Comparison of ENCODE assay signal across 14 cellular contexts in the genomic region with DNA sequence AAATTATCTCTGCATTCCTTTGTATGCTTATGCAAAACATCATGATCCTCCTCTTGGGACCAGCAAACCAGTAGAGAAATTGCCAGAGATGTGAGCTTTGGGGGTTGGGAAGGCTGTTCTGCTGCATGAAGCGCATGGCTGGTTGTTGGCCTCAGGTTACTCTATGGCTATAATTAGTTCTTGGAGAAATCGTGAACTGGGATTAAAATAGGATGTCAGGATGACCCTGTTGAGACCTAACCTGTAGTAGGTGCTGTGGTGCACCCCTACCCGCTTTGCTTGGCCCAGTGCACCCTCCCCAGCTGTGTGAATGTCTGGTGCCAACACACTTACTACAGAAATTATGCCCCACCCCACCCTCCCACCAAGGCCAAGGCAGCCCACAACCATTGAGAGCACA. TPM values are rescaled to one million over a fixed set of nuclear protein-coding genes. Genes with fewer than 3 reads are reported as not detected.
A peak's percentile ranks its signal among the peaks of the same experiment; 100 is the strongest.
DNase-seq lines count a peak whose midpoint lies in the region; ATAC-seq and TF ChIP-seq lines count a peak whose summit lies in the region.
"Had no signal": no experiment of that assay in that cellular context is flagged by ENCODE, and none has a peak within 500 bp of the region (broad histone marks: within the 10 kb centered on the region; RNA-seq: fewer than 3 reads in every experiment).

No MANE protein-coding gene starts in this region.

- H3K9me3 ChIP-seq in HCT116 (ENCODE audit: control insufficient read depth in 1 of 2, insufficient read depth in 1 of 2, low read depth in 1 of 2, low read length in 2 of 2): no peaks in the 10 kb centered on the region
- H3K9me3 ChIP-seq in esophagus muscularis mucosa: no peaks in the 10 kb centered on the region
- H3K9me3 ChIP-seq: HAP-1 had no signal

- WGBS in esophagus muscularis mucosa: 91% methylated on average over 3 of the region's 3 CpGs

- no TSS peak for BruUV-seq in HCT116 (replicated peaks; lab: Mats Ljungman, UMichigan)

- no peaks in the 10 kb centered on the region for H3K27me3 ChIP-seq in HCT116 (ENCODE audit: insufficient read depth, low read length)
- H3K27me3 ChIP-seq in esophagus muscularis mucosa: no peaks in the 10 kb centered on the region

- H3K4me3 ChIP-seq in HCT116 (replicated peaks in 1 of 2; ENCODE audit: low read depth in 1 of 2, low read length in 2 of 2) (no peak overlapping the region), esophagus muscularis mucosa (no peak overlapping the region)
- H3K4me3 ChIP-seq: GM12878, GM23338, HAP-1 had no signal

- H3K36me3 ChIP-seq in HCT116 (ENCODE audit: control insufficient read depth in 1 of 2, insufficient read depth in 2 of 2, low read length in 2 of 2): no peaks in the 10 kb centered on the region
- no peaks in the 10 kb centered on the region for H3K36me3 ChIP-seq in esophagus muscularis mucosa
- H3K36me3 ChIP-seq: HAP-1 had no signal

- no peak for TF ChIP-seq EP300 in esophagus muscularis mucosa (IDR thresholded peaks at IDR 0.05)

- RAD21 ChIA-PET in HCT116 (lab: Charles Lee; ENCODE audit: low non-redundant PET in 1 of 2, low total read pairs in 2 of 2, uncharacterized antibody in 2 of 2, unreplicated experiment in 2 of 2): no interaction called here

- H3K4me2 ChIP-seq in HCT116 (ENCODE audit: low read length): no peak overlapping the region
- H3K4me2 ChIP-seq: GM23338 had no signal

- H2AFZ ChIP-seq in HCT116 (ENCODE audit: low read depth, low read length, poor library complexity, severe bottlenecking): no peak overlapping the region
- H2AFZ ChIP-seq: GM23338 had no signal

- no peak for TF ChIP-seq POLR2A in HCT116 (IDR thresholded peaks at IDR 0.05; ENCODE audit: borderline replicate concordance, extremely low read depth, insufficient read depth, insufficient read length)
- TF ChIP-seq POLR2A in esophagus muscularis mucosa (IDR thresholded peaks at IDR 0.05; ENCODE audit: low read depth): no peak

- no peaks in the 10 kb centered on the region for H3K4me1 ChIP-seq in HCT116 (ENCODE audit: control insufficient read depth in 1 of 2, insufficient read depth in 2 of 2, low read length in 2 of 2)
- no peaks in the 10 kb centered on the region for H3K4me1 ChIP-seq in esophagus muscularis mucosa
- H3K4me1 ChIP-seq: HAP-1 had no signal

- DNase-seq in HCT116 (ENCODE audit: low read depth, low spot score): no peak
- DNase-seq in NCI-H526 treated with DMSO at 0.1 percent for 48 hours (lab: John Stamatoyannopoulos, UW): peak; percentile 98
- DNase-seq in esophagus muscularis mucosa (ENCODE audit: extremely low spot score): peak; percentile 24
- DNase-seq in stimulated activated CD4-positive, alpha-beta T cell treated with anti-CD3 and anti-CD28 coated beads, Interleukin-2, amount 100 ng/mL, for 48 hours: no peak
- no peak for DNase-seq in T1000 (lab: John Stamatoyannopoulos, UW)
- DNase-seq in glomerular visceral epithelial cell (ENCODE audit: extremely low spot score): no peak
- no peak for DNase-seq in stimulated activated naive CD4-positive, alpha-beta T cell (lab: John Stamatoyannopoulos, UW)
- DNase-seq: C1 segment of cervical spinal cord; CD4-positive, alpha-beta T cell; DMS79; HFFc6 had no signal

- H3K9ac ChIP-seq in HCT116 (ENCODE audit: low read length): no peak overlapping the region

- H4K20me1 ChIP-seq in HCT116 (ENCODE audit: insufficient read depth): no peaks in the 10 kb centered on the region

- H3K9me2 ChIP-seq in HCT116 (ENCODE audit: insufficient read depth): 0 out of 2 replicates have a peak, but pooled peaks cover 4% of the 10 kb centered on the region

- 0 out of 2 replicates have a peak, but pooled peaks have one; percentile 30 for ATAC-seq in HCT116
- ATAC-seq: GM23338 had no signal

- CTCF ChIA-PET in HCT116 (lab: Charles Lee): no interaction called here

- POLR2A ChIA-PET in HCT116 (lab: Charles Lee): no interaction called here

- intact Hi-C loops in HCT116 (cut with micrococcal nuclease): no loop called here
- intact Hi-C loops in esophagus muscularis mucosa (cut with DNase I): no loop called here

- H3K79me2 ChIP-seq in HCT116 (ENCODE audit: insufficient read depth, low read length): no peaks in the 10 kb centered on the region

- TF ChIP-seq CTCF in HCT116 (IDR thresholded peaks at IDR 0.05 in 2 of 3, conservative IDR thresholded peaks at IDR 0.05 in 1 of 3; ENCODE audit: borderline replicate concordance in 1 of 3, insufficient read depth in 1 of 3, low read depth in 2 of 3, low read length in 2 of 3) (no peak), esophagus muscularis mucosa (IDR thresholded peaks at IDR 0.05) (no peak)

- TF ChIP-seq RAD21 in HCT116 (IDR thresholded peaks at IDR 0.05; ENCODE audit: low read depth): no peak

- H3K27ac ChIP-seq in HCT116 (ENCODE audit: low read depth, low read length) (no peak overlapping the region), esophagus muscularis mucosa (replicated peaks in 1 of 4) (no peak overlapping the region)

TF ChIP-seq in HCT116, 20 proteins besides CTCF, POLR2A, EP300 and RAD21:
- TF ChIP-seq TCF7L2 (IDR thresholded peaks at IDR 0.05; ENCODE audit: borderline replicate concordance, extremely low read depth, insufficient read depth, insufficient read length) (no peak), ZFX (IDR thresholded peaks at IDR 0.05) (no peak), ELF1 (IDR thresholded peaks at IDR 0.05; ENCODE audit: borderline replicate concordance, low read depth) (no peak), EZH2phosphoT487 (IDR thresholded peaks at IDR 0.05; ENCODE audit: borderline replicate concordance) (no peak), SP1 (IDR thresholded peaks at IDR 0.05; ENCODE audit: low read depth) (no peak), FOSL1 (IDR thresholded peaks at IDR 0.05; ENCODE audit: low read depth) (no peak), EGR1 (IDR thresholded peaks at IDR 0.05; ENCODE audit: low read depth) (no peak)
- TF ChIP-seq, protein P1, sequence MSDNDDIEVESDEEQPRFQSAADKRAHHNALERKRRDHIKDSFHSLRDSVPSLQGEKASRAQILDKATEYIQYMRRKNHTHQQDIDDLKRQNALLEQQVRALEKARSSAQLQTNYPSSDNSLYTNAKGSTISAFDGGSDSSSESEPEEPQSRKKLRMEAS (IDR thresholded peaks at IDR 0.05): no peak
- TF ChIP-seq, protein P2, sequence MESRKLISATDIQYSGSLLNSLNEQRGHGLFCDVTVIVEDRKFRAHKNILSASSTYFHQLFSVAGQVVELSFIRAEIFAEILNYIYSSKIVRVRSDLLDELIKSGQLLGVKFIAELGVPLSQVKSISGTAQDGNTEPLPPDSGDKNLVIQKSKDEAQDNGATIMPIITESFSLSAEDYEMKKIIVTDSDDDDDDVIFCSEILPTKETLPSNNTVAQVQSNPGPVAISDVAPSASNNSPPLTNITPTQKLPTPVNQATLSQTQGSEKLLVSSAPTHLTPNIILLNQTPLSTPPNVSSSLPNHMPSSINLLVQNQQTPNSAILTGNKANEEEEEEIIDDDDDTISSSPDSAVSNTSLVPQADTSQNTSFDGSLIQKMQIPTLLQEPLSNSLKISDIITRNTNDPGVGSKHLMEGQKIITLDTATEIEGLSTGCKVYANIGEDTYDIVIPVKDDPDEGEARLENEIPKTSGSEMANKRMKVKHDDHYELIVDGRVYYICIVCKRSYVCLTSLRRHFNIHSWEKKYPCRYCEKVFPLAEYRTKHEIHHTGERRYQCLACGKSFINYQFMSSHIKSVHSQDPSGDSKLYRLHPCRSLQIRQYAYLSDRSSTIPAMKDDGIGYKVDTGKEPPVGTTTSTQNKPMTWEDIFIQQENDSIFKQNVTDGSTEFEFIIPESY (IDR thresholded peaks at IDR 0.05; ENCODE audit: extremely low read depth, insufficient replicate concordance, low read length): no peak
- TF ChIP-seq, protein P3, sequence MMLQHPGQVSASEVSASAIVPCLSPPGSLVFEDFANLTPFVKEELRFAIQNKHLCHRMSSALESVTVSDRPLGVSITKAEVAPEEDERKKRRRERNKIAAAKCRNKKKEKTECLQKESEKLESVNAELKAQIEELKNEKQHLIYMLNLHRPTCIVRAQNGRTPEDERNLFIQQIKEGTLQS (IDR thresholded peaks at IDR 0.05): no peak

RNA-seq across cellular contexts. Expression of a gene that starts 35.6 kb away (rescaled TPM):
- total RNA-seq in HCT116 (2021; ENCODE audit: unreplicated experiment): 21.1 TPM
- polyA plus RNA-seq in HCT116 (2012): 7.8 and 10.4 TPM in 2 replicates
- 10 to 100 TPM; 19.7 to 41.1 (median 30.8) TPM for total RNA-seq in esophagus muscularis mucosa

RNA-seq across cellular contexts. Expression of a gene that starts 59.3 kb away (rescaled TPM):
- total RNA-seq in HCT116 (2021; ENCODE audit: unreplicated experiment): 23.3 TPM
- 11.9 and 15.0 TPM in 2 replicates for polyA plus RNA-seq in HCT116 (2012)
- total RNA-seq in esophagus muscularis mucosa: 10 to 100 TPM; 16.6 to 27.3 (median 22.2) TPM

Comparison
In these comparisons a context has a peak if more than half of its experiments do, and no peak if none do; other contexts are left out.
1. DNase-seq: peak in NCI-H526 treated with DMSO at 0.1 percent for 48 hours (single experiment) and esophagus muscularis mucosa (single experiment); none in HCT116 (single experiment), stimulated activated CD4-positive, alpha-beta T cell treated with anti-CD3 and anti-CD28 coated beads, Interleukin-2, amount 100 ng/mL, for 48 hours (0 of 2), T1000 (single experiment), glomerular visceral epithelial cell (single experiment) and stimulated activated naive CD4-positive, alpha-beta T cell (0 of 6).